1 cellular context compared by ENCODE assay signal in the genomic region with DNA sequence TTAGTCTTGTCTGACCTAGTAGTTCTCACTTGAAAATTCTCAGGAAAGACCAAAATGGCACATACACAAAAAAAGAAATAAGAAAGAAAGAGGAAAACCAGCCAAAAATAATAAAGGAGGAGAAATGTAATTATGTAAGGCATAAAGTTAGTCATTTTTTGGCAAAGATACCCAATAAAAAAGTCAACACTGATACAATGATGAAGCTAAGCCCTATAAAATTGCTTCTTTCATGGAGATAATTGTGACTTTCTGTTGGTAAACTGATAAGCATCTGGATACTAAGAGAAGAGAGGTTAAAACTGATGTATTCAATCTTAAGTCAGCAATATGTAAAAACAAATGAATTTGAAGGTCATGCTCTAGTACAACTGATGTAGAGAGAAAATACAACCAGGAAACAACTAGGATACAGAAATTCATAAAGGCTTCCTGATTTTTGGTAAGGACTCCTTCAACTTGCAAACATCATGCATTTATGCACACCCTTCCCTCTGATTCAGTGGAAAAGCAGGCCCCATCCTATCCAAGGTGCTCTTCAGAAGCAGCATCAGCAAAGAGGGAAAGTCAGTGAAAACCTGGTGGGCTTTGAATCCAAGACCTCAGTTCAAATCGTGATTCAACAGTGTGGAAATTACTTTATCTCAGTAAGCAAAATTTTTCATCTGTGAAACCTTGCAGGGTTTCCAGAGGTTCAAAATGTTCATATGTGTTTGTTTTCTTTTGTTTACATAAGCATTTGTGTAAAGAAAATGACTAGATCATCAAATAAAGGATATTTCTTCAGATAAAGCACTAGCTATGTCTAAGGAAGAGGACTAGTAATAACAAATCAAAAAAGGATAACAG.
TF ChIP-seq lines count a peak whose summit lies in the region.

No MANE protein-coding gene starts in this region.

TF ChIP-seq in HepG2, 621 proteins besides CTCF, POLR2A, EP300 and RAD21:
- TF ChIP-seq DNMT3B (CRISPR knock-in tag; conservative IDR thresholded peaks at IDR 0.05) (no peak), ZBTB49 (CRISPR knock-in tag; IDR thresholded peaks at IDR 0.05; ENCODE audit: borderline replicate concordance) (no peak), MAFK (conservative IDR thresholded peaks at IDR 0.05 in 1 of 2, IDR thresholded peaks at IDR 0.05 in 1 of 2; ENCODE audit: low read length in 2 of 2) (peak; percentile 71 to 81), MAFF (IDR thresholded peaks at IDR 0.05; ENCODE audit: low read depth, low read length) (peak; percentile 78), PAXIP1 (CRISPR knock-in tag; conservative IDR thresholded peaks at IDR 0.05) (no peak), FOXA1 (IDR thresholded peaks at IDR 0.05) (peak; percentile 68; the same call in 1 of the 2 replicates), FOXA1 (CRISPR knock-in tag; IDR thresholded peaks at IDR 0.05) (no peak)
